Comparison of ENCODE assay signal across 27 cellular contexts in the genomic region with DNA sequence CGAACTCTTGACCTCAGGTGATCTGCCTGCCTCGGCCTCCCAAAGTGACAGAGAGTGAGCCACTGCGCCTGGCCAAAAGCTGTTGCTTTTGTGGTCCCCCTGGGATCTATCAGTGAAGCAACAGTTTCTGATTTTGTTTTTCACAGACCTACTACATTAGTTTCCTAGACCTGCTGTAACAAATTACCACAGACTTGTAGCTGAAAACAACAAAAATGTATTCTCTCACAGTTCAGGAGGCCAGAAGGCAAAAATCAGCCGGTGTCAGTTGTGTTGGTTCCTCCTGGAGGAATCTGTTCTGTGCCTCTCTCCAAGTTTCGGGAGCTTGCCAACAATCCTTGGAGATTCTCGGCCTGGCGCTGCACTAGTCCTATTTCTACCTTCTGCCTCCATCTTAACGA.
"Had no signal": no experiment of that assay in that cellular context is flagged by ENCODE, and none has a peak within 500 bp of the region (broad histone marks: within the 10 kb centered on the region; RNA-seq: fewer than 3 reads in every experiment).

No MANE protein-coding gene starts in this region.

- DNase-seq: caudate nucleus; cerebellar nuclear complex; effector CD8-positive, alpha-beta T cell; endodermal cell; foreskin fibroblast; glutamatergic neuron; heart right ventricle; hippocampal formation; left cardiac atrium; mesenchymal stem cell; midbrain; naive thymus-derived CD4-positive, alpha-beta T cell; right cardiac atrium; small intestine; stimulated activated CD4-positive, alpha-beta T cell treated with anti-CD3 and anti-CD28 coated beads, Interleukin-15, amount 100 ng/mL, for 24 hours; stimulated activated CD4-positive, alpha-beta T cell treated with anti-CD3 and anti-CD28 coated beads, Interleukin-4, amount 100 ng/mL, for 1 hour; stimulated activated CD8-positive, alpha-beta memory T cell treated with anti-CD3 and anti-CD28 coated beads, Interleukin-4, amount 100 ng/mL, for 48 hours; stimulated activated naive CD4-positive, alpha-beta T cell; stimulated activated naive CD8-positive, alpha-beta T cell treated with anti-CD3 and anti-CD28 coated beads, Interleukin-15, amount 100 ng/mL, for 72 hours; thyroid gland; trophoblast cell had no signal

- H3K9me3 Mint-ChIP-seq: dendritic cell treated with granulocyte-macrophage colony-stimulating factor and Interleukin-4, amounts not matched to agents 40 ng/mL and 50 ng/mL, for 4 days; endodermal cell; nephron; neural progenitor cell; stimulated activated naive CD8-positive, alpha-beta T cell treated with anti-CD3 and anti-CD28 coated beads, Interleukin-15, amount 100 ng/mL, for 72 hours had no signal

- H3K27ac Mint-ChIP-seq: dendritic cell treated with granulocyte-macrophage colony-stimulating factor and Interleukin-4, amounts not matched to agents 40 ng/mL and 50 ng/mL, for 4 days; endodermal cell; nephron; neural progenitor cell had no signal

- H3K27me3 Mint-ChIP-seq: stimulated activated naive CD8-positive, alpha-beta T cell treated with anti-CD3 and anti-CD28 coated beads, Interleukin-15, amount 100 ng/mL, for 72 hours had no signal

- H3K27me3 ChIP-seq: thyroid gland had no signal

- H3K36me3 ChIP-seq: heart right ventricle, neural progenitor cell, prostate gland, thyroid gland had no signal

- H3K4me3 Mint-ChIP-seq: dendritic cell treated with granulocyte-macrophage colony-stimulating factor and Interleukin-4, amounts not matched to agents 40 ng/mL and 50 ng/mL, for 4 days; endodermal cell; naive thymus-derived CD4-positive, alpha-beta T cell; nephron; neural progenitor cell; stimulated activated naive CD8-positive, alpha-beta T cell treated with anti-CD3 and anti-CD28 coated beads, Interleukin-15, amount 100 ng/mL, for 72 hours had no signal

- H3K9me3 ChIP-seq: heart right ventricle, prostate gland, thyroid gland had no signal

- H3K4me3 ChIP-seq: heart right ventricle, lung, neural progenitor cell, prostate gland, thyroid gland had no signal

- H3K27ac ChIP-seq: epithelial cell of prostate, heart right ventricle, neural progenitor cell, prostate gland, thyroid gland had no signal

- H3K4me1 ChIP-seq: heart right ventricle, neural progenitor cell, prostate gland, thyroid gland had no signal

- H3K36me3 Mint-ChIP-seq: naive thymus-derived CD4-positive, alpha-beta T cell; neural progenitor cell had no signal

- H3K4me1 Mint-ChIP-seq: nephron; stimulated activated naive CD8-positive, alpha-beta T cell treated with anti-CD3 and anti-CD28 coated beads, Interleukin-15, amount 100 ng/mL, for 72 hours had no signal
